Comparison of ENCODE assay signal across 8 cellular contexts in the genomic region with DNA sequence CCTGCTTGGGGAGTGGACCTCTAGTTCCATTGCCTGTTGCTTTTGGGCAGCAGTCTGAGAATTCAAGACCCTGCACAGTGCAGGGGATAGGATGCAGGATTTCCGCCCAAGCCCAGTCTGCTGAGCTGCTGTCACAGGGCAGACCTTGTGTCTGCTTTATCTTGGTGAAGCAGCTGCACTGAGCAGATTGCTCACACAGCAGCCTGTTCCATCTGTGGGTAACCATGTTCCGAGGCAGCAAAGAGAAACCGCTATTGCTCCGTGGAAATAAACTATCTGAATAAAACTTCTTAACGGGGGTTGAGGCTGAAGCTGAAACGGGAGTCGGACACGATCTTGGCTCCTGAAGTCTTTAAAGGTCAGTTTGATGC.
DNase-seq lines count a peak whose midpoint lies in the region; ATAC-seq, FAIRE-seq and TF ChIP-seq lines count a peak whose summit lies in the region.

No MANE protein-coding gene starts in this region.

- POLR2A ChIA-PET in activated CD4-positive, alpha-beta memory T cell treated with anti-CD3 and anti-CD28 coated beads, Interleukin-2, amount 10 ng/mL, durations not matched to agents 7 days and 5 days (lab: Charles Lee) = interaction anchor here (0.6 to 3.8 kb wide), 25 partner anchors 9 to 255 kb away, joined by 3 to 46 read pairs (median 6); partner anchors contain the start of gene KLHL25

- H3K27ac Mint-ChIP-seq in activated CD4-positive, alpha-beta memory T cell treated with anti-CD3 and anti-CD28 coated beads, Interleukin-2, amount 10 ng/mL, durations not matched to agents 7 days and 5 days = peak overlapping the region; percentile 98

- H3K4me3 ChIP-seq in pancreas (peak overlapping the region; percentile 26 to 57 (median 45)), uterus (peak overlapping the region; percentile 22 to 30)

- TF ChIP-seq POLR2A in GM19193 (IDR thresholded peaks at IDR 0.05; ENCODE audit: extremely low read depth, insufficient read depth, insufficient read length) = peak; percentile 42
- TF ChIP-seq POLR2A in erythroblast (IDR thresholded peaks at IDR 0.05; ENCODE audit: low read length) = peak; percentile 77
- no peak for TF ChIP-seq POLR2A in uterus (IDR thresholded peaks at IDR 0.05)

- no peaks in the 10 kb centered on the region for H3K9me3 Mint-ChIP-seq in activated CD4-positive, alpha-beta memory T cell treated with anti-CD3 and anti-CD28 coated beads, Interleukin-2, amount 10 ng/mL, durations not matched to agents 7 days and 5 days

- peak overlapping the region; percentile 75 for H3K4me3 Mint-ChIP-seq in activated CD4-positive, alpha-beta memory T cell treated with anti-CD3 and anti-CD28 coated beads, Interleukin-2, amount 10 ng/mL, durations not matched to agents 7 days and 5 days

- intact Hi-C loops in pancreas (cut with DNase I) (no loop called here), uterus (cut with DNase I; ENCODE audit: low total_unique reads) (no loop called here)

- CTCF ChIA-PET in activated CD4-positive, alpha-beta memory T cell treated with anti-CD3 and anti-CD28 coated beads, Interleukin-2, amount 10 ng/mL, durations not matched to agents 7 days and 5 days (lab: Charles Lee) = interaction anchor here (0.8 to 1.9 kb wide), 10 partner anchors 15 to 286 kb away, joined by 3 to 7 read pairs (median 4); no protein-coding TSS in a partner anchor

- H3K36me3 ChIP-seq in pancreas = peaks cover 0 to 7% (median 0%) of the 10 kb centered on the region in 3 donors
- H3K36me3 ChIP-seq in uterus = no peaks in the 10 kb centered on the region

- H3K4me1 Mint-ChIP-seq in activated CD4-positive, alpha-beta memory T cell treated with anti-CD3 and anti-CD28 coated beads, Interleukin-2, amount 10 ng/mL, durations not matched to agents 7 days and 5 days = peaks cover 79% of the 10 kb centered on the region

- H3K27ac ChIP-seq in pancreas = peak overlapping the region; percentile 85 to 91 (median 90)
- peak overlapping the region; percentile 91 to 93 for H3K27ac ChIP-seq in uterus

- no peaks in the 10 kb centered on the region for H3K27me3 Mint-ChIP-seq in activated CD4-positive, alpha-beta memory T cell treated with anti-CD3 and anti-CD28 coated beads, Interleukin-2, amount 10 ng/mL, durations not matched to agents 7 days and 5 days

- FAIRE-seq in pancreas (lab: Jason Lieb, UNC) (no peak), urothelium cell line (lab: Jason Lieb, UNC) (no peak)

- H3K9me3 ChIP-seq in pancreas = no peaks in the 10 kb centered on the region
- no peaks in the 10 kb centered on the region for H3K9me3 ChIP-seq in uterus

- H3K27me3 ChIP-seq in pancreas = no peaks in the 10 kb centered on the region
- no peaks in the 10 kb centered on the region for H3K27me3 ChIP-seq in uterus

- peak; percentile 76 for DNase-seq in activated CD4-positive, alpha-beta memory T cell treated with anti-CD3 and anti-CD28 coated beads, Interleukin-2, amount 10 ng/mL, durations not matched to agents 7 days and 5 days
- DNase-seq in erythroblast (lab: John Stamatoyannopoulos, UW) (peak; percentile 92 to 95), pancreas (peak in 4 of 6 donors; percentile 55 to 73 (median 64)), uterus (peak; percentile 55 to 66), urothelium cell line (ENCODE audit: low spot score) (no peak), NCI-H226 (no peak)

- H3K4me1 ChIP-seq in pancreas (peaks cover under 1 to 60% (median 25%) of the 10 kb centered on the region in 3 donors), uterus (peaks cover 13 to 22% of the 10 kb centered on the region in 2 donors)

- 16 to 23% methylated on average over 8 of the region's 8 CpGs for WGBS in pancreas, 2 donors

- peaks cover 71% of the 10 kb centered on the region for H3K36me3 Mint-ChIP-seq in activated CD4-positive, alpha-beta memory T cell treated with anti-CD3 and anti-CD28 coated beads, Interleukin-2, amount 10 ng/mL, durations not matched to agents 7 days and 5 days (ENCODE audit: low read depth)

- ATAC-seq in HG03439 (IDR thresholded peaks at IDR 0.05; ENCODE audit: unreplicated experiment) (peak; percentile 38), pancreas (peak; percentile 27 to 56 (median 46))

- TF ChIP-seq CTCF in pancreas (IDR thresholded peaks at IDR 0.05) (no peak), uterus (IDR thresholded peaks at IDR 0.05) (no peak)

Comparison
In these comparisons a context has a peak if more than half of its experiments do, and no peak if none do; other contexts are left out.
1. POLR2A ChIP-seq: peak in GM19193 (single experiment) and erythroblast (single experiment); none in uterus (0 of 2).
2. DNase-seq: peak in activated CD4-positive, alpha-beta memory T cell treated with anti-CD3 and anti-CD28 coated beads, Interleukin-2, amount 10 ng/mL, durations not matched to agents 7 days and 5 days (single experiment), erythroblast (2 of 2), pancreas (4 of 6) and uterus (2 of 2); none in urothelium cell line (single experiment) and NCI-H226 (single experiment).